In genomic region chr10:86086418-86086817, GRCh38 we compare ENCODE assay signal across 25 cellular contexts.
"Had no signal": no experiment of that assay in that cellular context is flagged by ENCODE, and none has a peak within 500 bp of the region (broad histone marks: within the 10 kb centered on the region; RNA-seq: fewer than 3 reads in every experiment).

No MANE protein-coding gene starts in this region.

- H2AFZ ChIP-seq: hepatocyte had no signal

- H3K36me3 Mint-ChIP-seq: activated naive CD4-positive, alpha-beta T cell treated with anti-CD3 and anti-CD28 coated beads, Interleukin-2, amount 50 U/mL, for 72 hours; mesothelial cell of epicardium; naive B cell; stimulated activated naive B cell treated with anti-CD40 and anti-IgM and Interleukin-4, amounts not matched to agents 10 μg/mL and 1 μg/mL and 100 μg/mL, for 72 hours had no signal

- H3K9me3 ChIP-seq: breast epithelium, colonic mucosa, gastroesophageal sphincter, pancreas, psoas muscle, thoracic aorta had no signal

- H3K4me1 Mint-ChIP-seq: activated CD4-positive, alpha-beta T cell treated with anti-CD3 and anti-CD28 coated beads for 36 hours; mesothelial cell of epicardium; naive B cell; stimulated activated naive B cell treated with anti-CD40 and anti-IgM and Interleukin-4, amounts not matched to agents 10 μg/mL and 1 μg/mL and 100 μg/mL, for 72 hours had no signal

- H3K27ac ChIP-seq: breast epithelium, colonic mucosa, dorsolateral prefrontal cortex, gastroesophageal sphincter, hepatocyte, pancreas, psoas muscle, thoracic aorta had no signal

- DNase-seq: activated CD4-positive, alpha-beta T cell treated with anti-CD3 and anti-CD28 coated beads for 36 hours; activated CD4-positive, CD25-positive, alpha-beta regulatory T cell; activated CD8-positive, alpha-beta T cell treated with anti-CD3 and anti-CD28 coated beads, Interleukin-2, amount 10 ng/mL, durations not matched to agents 7 days and 5 days; activated T-cell treated with anti-CD3 and anti-CD28 coated beads, Interleukin-2, amount 50 U/mL, for 24 hours; cerebellar nuclear complex; colonic mucosa; effector memory CD8-positive, alpha-beta T cell; left cardiac atrium; left ventricle myocardium superior; naive B cell; pancreas; psoas muscle; stimulated activated CD4-positive, alpha-beta T cell treated with anti-CD3 and anti-CD28 coated beads, Interleukin-15, amount 100 ng/mL, for 24 hours; stimulated activated naive B cell treated with anti-CD40 and anti-IgM and Interleukin-4, amounts not matched to agents 10 μg/mL and 1 μg/mL and 100 μg/mL, for 72 hours; trophoblast cell had no signal

- ATAC-seq: activated CD4-positive, alpha-beta T cell treated with anti-CD3 and anti-CD28 coated beads for 36 hours; activated CD8-positive, alpha-beta T cell treated with anti-CD3 and anti-CD28 coated beads, Interleukin-2, amount 10 ng/mL, durations not matched to agents 7 days and 5 days; activated naive CD4-positive, alpha-beta T cell treated with anti-CD3 and anti-CD28 coated beads, Interleukin-2, amount 50 U/mL, for 72 hours; effector memory CD8-positive, alpha-beta T cell; gastroesophageal sphincter; left cardiac atrium; left ventricle myocardium superior; pancreas; psoas muscle had no signal

- H3K4me1 ChIP-seq: breast epithelium, colonic mucosa, gastroesophageal sphincter, pancreas, psoas muscle had no signal

- H3K27ac Mint-ChIP-seq: activated CD4-positive, alpha-beta T cell treated with anti-CD3 and anti-CD28 coated beads for 36 hours; activated CD8-positive, alpha-beta T cell treated with anti-CD3 and anti-CD28 coated beads, Interleukin-2, amount 10 ng/mL, durations not matched to agents 7 days and 5 days; activated naive CD4-positive, alpha-beta T cell treated with anti-CD3 and anti-CD28 coated beads, Interleukin-2, amount 50 U/mL, for 72 hours; activated T-cell treated with anti-CD3 and anti-CD28 coated beads, Interleukin-2, amount 50 U/mL, for 24 hours; effector memory CD8-positive, alpha-beta T cell; mesothelial cell of epicardium; naive B cell; stimulated activated naive B cell treated with anti-CD40 and anti-IgM and Interleukin-4, amounts not matched to agents 10 μg/mL and 1 μg/mL and 100 μg/mL, for 72 hours had no signal

- H3K27me3 ChIP-seq: breast epithelium, colonic mucosa, dorsolateral prefrontal cortex, hepatocyte, pancreas had no signal

- H3K4me2 ChIP-seq: hepatocyte, smooth muscle cell had no signal

- FAIRE-seq: endothelial cell of umbilical vein, keratinocyte, pancreas had no signal

- H3K9me3 Mint-ChIP-seq: activated naive CD4-positive, alpha-beta T cell treated with anti-CD3 and anti-CD28 coated beads, Interleukin-2, amount 50 U/mL, for 72 hours; activated T-cell treated with anti-CD3 and anti-CD28 coated beads, Interleukin-2, amount 50 U/mL, for 24 hours; effector memory CD8-positive, alpha-beta T cell; mesothelial cell of epicardium; stimulated activated naive B cell treated with anti-CD40 and anti-IgM and Interleukin-4, amounts not matched to agents 10 μg/mL and 1 μg/mL and 100 μg/mL, for 72 hours had no signal

- H3K4me3 Mint-ChIP-seq: activated CD4-positive, alpha-beta T cell treated with anti-CD3 and anti-CD28 coated beads for 36 hours; activated CD8-positive, alpha-beta T cell treated with anti-CD3 and anti-CD28 coated beads, Interleukin-2, amount 10 ng/mL, durations not matched to agents 7 days and 5 days; activated T-cell treated with anti-CD3 and anti-CD28 coated beads, Interleukin-2, amount 50 U/mL, for 24 hours; effector memory CD8-positive, alpha-beta T cell; mesothelial cell of epicardium; stimulated activated naive B cell treated with anti-CD40 and anti-IgM and Interleukin-4, amounts not matched to agents 10 μg/mL and 1 μg/mL and 100 μg/mL, for 72 hours had no signal

- H3K36me3 ChIP-seq: breast epithelium, colonic mucosa, gastroesophageal sphincter, pancreas, thoracic aorta had no signal

- H3K79me2 ChIP-seq: hepatocyte had no signal

- H3K4me3 ChIP-seq: breast epithelium, colonic mucosa, dorsolateral prefrontal cortex, gastroesophageal sphincter, hepatocyte, pancreas, psoas muscle, smooth muscle cell, thoracic aorta had no signal
